Comparison of ENCODE assay signal across 15 cellular contexts in genomic region chr1:204514841-204515240, GRCh38. TPM values are rescaled to one million over a fixed set of nuclear protein-coding genes. Genes with fewer than 3 reads are reported as not detected.
DNase-seq lines count a peak whose midpoint lies in the region; ATAC-seq and TF ChIP-seq lines count a peak whose summit lies in the region.
"Had no signal": no experiment of that assay in that cellular context is flagged by ENCODE, and none has a peak within 500 bp of the region (broad histone marks: within the 10 kb centered on the region; RNA-seq: fewer than 3 reads in every experiment).

No MANE protein-coding gene starts in this region.

- POLR2A ChIA-PET in activated B cell treated with CpG ODN at 0.5 μM for 24 hours (lab: Charles Lee): interaction anchor here (0.6 to 6.5 kb wide), 6 partner anchors 8 to 1143 kb away, joined by 3 to 133 read pairs (median 54); partner anchors contain the start of gene PIK3C2B
- POLR2A ChIA-PET in naive thymus-derived CD8-positive, alpha-beta T cell (lab: Charles Lee): interaction anchor here (0.7 to 7.8 kb wide), 13 partner anchors 8 to 773 kb away, joined by 3 to 171 read pairs (median 11); partner anchors contain the start of gene PIK3C2B
- POLR2A ChIA-PET in A673 (lab: Charles Lee; ENCODE audit: low non-redundant PET): interaction anchor here (0.6 kb wide), 1 partner anchor 21 kb away, joined by 3 read pairs; no protein-coding TSS in a partner anchor

- H3K9me3 Mint-ChIP-seq in activated B cell treated with CpG ODN at 0.5 μM for 24 hours: no peaks in the 10 kb centered on the region
- no peaks in the 10 kb centered on the region for H3K9me3 Mint-ChIP-seq in naive thymus-derived CD8-positive, alpha-beta T cell

- no peaks in the 10 kb centered on the region for H3K9me2 ChIP-seq in DOHH2 (replicated peaks; ENCODE audit: control insufficient read depth, low read length)

- CTCF ChIA-PET in activated B cell treated with CpG ODN at 0.5 μM for 24 hours (lab: Charles Lee): interaction anchor here (0.7 to 1.0 kb wide), 3 partner anchors 11 to 51 kb away, joined by 3 to 5 read pairs (median 5); no protein-coding TSS in a partner anchor
- CTCF ChIA-PET in A673 (lab: Charles Lee): no interaction called here

- peak overlapping the region; percentile 88 for H3K4me3 ChIP-seq in DOHH2 (ENCODE audit: low read length)
- no peak overlapping the region for H3K4me3 ChIP-seq in A673 (ENCODE audit: low read depth, low read length, poor library complexity, severe bottlenecking)
- H3K4me3 ChIP-seq: right atrium auricular region had no signal

- peak; percentile 51 for DNase-seq in NCI-H2107 treated with DMSO at 0.1 percent for 48 hours (lab: John Stamatoyannopoulos, UW; ENCODE audit: unreplicated experiment)
- no peak for DNase-seq in NCI-H2107 (lab: John Stamatoyannopoulos, UW)
- DNase-seq in activated B cell treated with CpG ODN at 0.5 μM for 24 hours: no peak
- DNase-seq in naive thymus-derived CD8-positive, alpha-beta T cell: no peak
- DNase-seq in A673 (ENCODE audit: low spot score): no peak
- no peak for DNase-seq in AML-193 (lab: John Stamatoyannopoulos, UW)
- DNase-seq: brain microvascular endothelial cell; dorsolateral prefrontal cortex; NCI-H1105; stimulated activated CD4-positive, alpha-beta T cell treated with anti-CD3 and anti-CD28 coated beads, Interleukin-1b, Interleukin-23, amount 100 ng/mL, for 48 hours; trophoblast cell had no signal

- H3K27me3 Mint-ChIP-seq in activated B cell treated with CpG ODN at 0.5 μM for 24 hours: no peaks in the 10 kb centered on the region
- no peaks in the 10 kb centered on the region for H3K27me3 Mint-ChIP-seq in naive thymus-derived CD8-positive, alpha-beta T cell

- peaks cover 77% of the 10 kb centered on the region for H3K4me1 Mint-ChIP-seq in activated B cell treated with CpG ODN at 0.5 μM for 24 hours
- H3K4me1 Mint-ChIP-seq in naive thymus-derived CD8-positive, alpha-beta T cell: peaks cover 15 to 63% (median 53%) of the 10 kb centered on the region in 4 donors

- H3K27me3 ChIP-seq in DOHH2 (ENCODE audit: control insufficient read depth, low read length) (no peaks in the 10 kb centered on the region), A673 (replicated peaks; ENCODE audit: insufficient read depth, low read depth, low read length, poor library complexity) (peaks cover 4% of the 10 kb centered on the region)
- H3K27me3 ChIP-seq: brain microvascular endothelial cell, dorsolateral prefrontal cortex, left lung, right atrium auricular region had no signal

- H3K79me2 ChIP-seq in DOHH2 (ENCODE audit: control insufficient read depth, low read length): peaks cover 37% of the 10 kb centered on the region

- no peak overlapping the region for H3K27ac Mint-ChIP-seq in activated B cell treated with CpG ODN at 0.5 μM for 24 hours
- H3K27ac Mint-ChIP-seq in naive thymus-derived CD8-positive, alpha-beta T cell: peak overlapping the region; percentile 21 to 99 (median 68)

- H3K27ac ChIP-seq in DOHH2 (ENCODE audit: low read depth, low read length): peak overlapping the region; percentile 95
- H3K27ac ChIP-seq in A673 (ENCODE audit: low read depth, low read length, poor library complexity, severe bottlenecking): no peak overlapping the region
- H3K27ac ChIP-seq: brain microvascular endothelial cell had no signal

- peak overlapping the region; percentile 73 for H3K4me2 ChIP-seq in DOHH2 (ENCODE audit: low read length)

- H3K9me3 ChIP-seq in DOHH2 (ENCODE audit: control insufficient read depth, insufficient read depth, low read length) (0 out of 2 replicates have a peak, but pooled peaks cover 6% of the 10 kb centered on the region), A673 (ENCODE audit: low read depth, low read length, poor library complexity, severe bottlenecking) (no peaks in the 10 kb centered on the region)
- H3K9me3 ChIP-seq: left lung, right atrium auricular region had no signal

- H3K4me1 ChIP-seq in DOHH2 (ENCODE audit: control insufficient read depth, low read length): peaks cover 87% of the 10 kb centered on the region
- peaks cover 6% of the 10 kb centered on the region for H3K4me1 ChIP-seq in A673 (ENCODE audit: insufficient read depth, low read length, poor library complexity, severe bottlenecking)

- BruUV-seq in A673 (replicated peaks; lab: Mats Ljungman, UMichigan): no TSS peak

- peaks cover 26% of the 10 kb centered on the region for H3K36me3 Mint-ChIP-seq in activated B cell treated with CpG ODN at 0.5 μM for 24 hours (ENCODE audit: low read depth)
- H3K36me3 Mint-ChIP-seq in naive thymus-derived CD8-positive, alpha-beta T cell: peaks cover 0 to 20% (median 13%) of the 10 kb centered on the region in 3 donors

- H3K36me3 ChIP-seq in DOHH2 (ENCODE audit: control insufficient read depth, low read length) (peaks cover 40% of the 10 kb centered on the region), A673 (ENCODE audit: insufficient read depth, low read length, poor library complexity, severe bottlenecking) (peaks cover 12% of the 10 kb centered on the region)
- H3K36me3 ChIP-seq: brain microvascular endothelial cell, right atrium auricular region had no signal

- intact Hi-C loops in activated B cell treated with CpG ODN at 0.5 μM for 24 hours (cut with micrococcal nuclease) (loop anchor here (5.0 to 10.0 kb wide), 4 partner anchors 650 to 1232 kb away; partner anchors contain the start of genes SNRPE, ZBED6 and ZC3H11A), A673 (cut with micrococcal nuclease; ENCODE audit: unreplicated experiment) (no loop called here)

- peak overlapping the region; percentile 24 for H3K4me3 Mint-ChIP-seq in activated B cell treated with CpG ODN at 0.5 μM for 24 hours
- H3K4me3 Mint-ChIP-seq in naive thymus-derived CD8-positive, alpha-beta T cell: peak overlapping the region in 6 of 10 donors; percentile 2 to 86 (median 46)

- peaks cover 69% of the 10 kb centered on the region for H3F3A ChIP-seq in DOHH2 (ENCODE audit: control insufficient read depth, insufficient read depth)

- no peaks in the 10 kb centered on the region for H4K20me1 ChIP-seq in DOHH2 (ENCODE audit: control insufficient read depth, insufficient read depth, low read depth, low read length)

- ATAC-seq in activated B cell treated with CpG ODN at 0.5 μM for 24 hours (ENCODE audit: low read depth) (no peak), HG03565 (IDR thresholded peaks at IDR 0.05; ENCODE audit: unreplicated experiment) (no peak)
- ATAC-seq in naive thymus-derived CD8-positive, alpha-beta T cell: no peak
- ATAC-seq: left lung had no signal

- TF ChIP-seq CTCF in DOHH2 (IDR thresholded peaks at IDR 0.05; ENCODE audit: low read depth, low read length, poor library complexity, severe bottlenecking): no peak
- TF ChIP-seq CTCF in activated B cell treated with CpG ODN at 0.5 μM for 24 hours (IDR thresholded peaks at IDR 0.05): no peak
- TF ChIP-seq CTCF in A673 (conservative IDR thresholded peaks at IDR 0.05; ENCODE audit: low read depth, low read length): no peak

RNA-seq across cellular contexts. Expression of gene MDM4, which starts 1.4 kb away (rescaled TPM):
- total RNA-seq in activated B cell treated with CpG ODN at 0.5 μM for 24 hours: 221 and 264 TPM in 2 replicates
- 100 to 1,000 TPM; 243 to 272 TPM for total RNA-seq in naive thymus-derived CD8-positive, alpha-beta T cell
- polyA plus RNA-seq in naive thymus-derived CD8-positive, alpha-beta T cell: 10 to 100 TPM; 10.0 to 23.1 (median 10.7) TPM
- total RNA-seq in A673 (2021): 71.3 and 86.1 TPM in 2 replicates

RNA-seq across cellular contexts. Expression of gene PIK3C2B, which starts 20.2 kb away (rescaled TPM):
- total RNA-seq in activated B cell treated with CpG ODN at 0.5 μM for 24 hours (127 and 151 TPM in 2 replicates), A673 (2021) (18.0 and 25.5 TPM in 2 replicates)
- 10 to 100 TPM; 39.5 to 40.1 TPM for total RNA-seq in naive thymus-derived CD8-positive, alpha-beta T cell
- 1 to 10 TPM; 1.3 to 2.6 (median 1.8) TPM for polyA plus RNA-seq in naive thymus-derived CD8-positive, alpha-beta T cell
